ENCODE assay signal across 14 cellular contexts in the genomic region with DNA sequence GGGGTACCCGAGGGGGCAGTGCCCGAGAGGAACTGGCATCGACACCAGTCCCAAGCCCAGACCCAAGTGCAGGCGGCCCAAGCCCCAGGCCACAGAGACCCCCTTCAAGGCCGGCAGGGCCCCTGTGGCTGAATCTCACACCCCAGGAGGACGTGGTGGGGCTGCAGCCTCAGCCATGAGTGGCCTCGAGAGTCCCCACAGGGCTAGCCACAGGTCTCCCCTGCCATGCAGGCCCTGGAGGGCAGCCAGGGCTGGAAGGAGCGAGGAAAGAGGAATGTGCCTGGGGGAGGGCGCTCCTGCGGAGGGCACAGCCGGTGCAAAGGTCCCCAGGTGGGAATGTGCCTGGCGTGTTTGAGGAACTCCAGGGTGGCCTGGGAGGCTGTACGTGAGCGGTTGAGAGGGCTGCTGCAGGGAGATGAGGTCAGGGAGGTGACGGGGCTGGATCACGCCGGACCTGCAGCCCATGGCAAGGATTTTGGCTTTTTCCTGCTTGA.
DNase-seq lines count a peak whose midpoint lies in the region; ATAC-seq, FAIRE-seq and TF ChIP-seq lines count a peak whose summit lies in the region.
"Had no signal": no experiment of that assay in that cellular context is flagged by ENCODE, and none has a peak within 500 bp of the region (broad histone marks: within the 10 kb centered on the region; RNA-seq: fewer than 3 reads in every experiment).

No MANE protein-coding gene starts in this region.

- H3K27me3 Mint-ChIP-seq in CD14-positive monocyte (ENCODE audit: low read depth in 3 of 3) (peaks cover 0 to 3% (median 1%) of the 10 kb centered on the region in 3 donors), HFFc6 (ENCODE audit: insufficient read depth) (peaks cover 6% of the 10 kb centered on the region)
- no peaks in the 10 kb centered on the region for H3K27me3 Mint-ChIP-seq in CD4-positive, alpha-beta memory T cell

- no peak for TF ChIP-seq EP300 in K562 (IDR thresholded peaks at IDR 0.05; ENCODE audit: low read length)

- 88% methylated on average over 8 of the region's 17 CpGs for WGBS in K562 (ENCODE audit: insufficient coverage, low coverage, missing lambda C conversion rate)

- peaks cover 63% of the 10 kb centered on the region; the same call in 2 of the 3 replicates for H3K36me3 ChIP-seq in K562 (ENCODE audit: control insufficient read depth, insufficient read depth, low read length)
- H3K36me3 ChIP-seq in muscle layer of colon (ENCODE audit: insufficient read depth, low read length), result peaks cover 49% of the 10 kb centered on the region
- no peaks in the 10 kb centered on the region for H3K36me3 ChIP-seq in CD4-positive, alpha-beta memory T cell (ENCODE audit: insufficient read depth, low read length)
- peaks cover 71% of the 10 kb centered on the region for H3K36me3 ChIP-seq in brain microvascular endothelial cell (replicated peaks)

- FAIRE-seq in K562 (lab: Jason Lieb, UNC), result no peak

- no TSS peak for BruUV-seq in K562 (replicated peaks; lab: Mats Ljungman, UMichigan)

- H3K36me3 Mint-ChIP-seq in CD14-positive monocyte (peaks cover 69 to 93% of the 10 kb centered on the region in 2 donors), HFFc6 (ENCODE audit: low read depth) (peaks cover 33% of the 10 kb centered on the region)
- H3K36me3 Mint-ChIP-seq in CD4-positive, alpha-beta memory T cell, result peaks cover 42 to 49% of the 10 kb centered on the region in 2 donors

- H4K20me1 ChIP-seq in K562 (replicated peaks; ENCODE audit: control insufficient read depth, insufficient read depth, low read length), result 0 out of 2 replicates have a peak, but pooled peaks cover 6% of the 10 kb centered on the region

- peak overlapping the region in 1 of 2 experiments; percentile 37; a peak in 1 of 4 replicates for H3K9ac ChIP-seq in K562 (ENCODE audit: insufficient read depth in 1 of 2, low read depth in 2 of 2, low read length in 2 of 2)
- no peak overlapping the region for H3K9ac ChIP-seq in muscle layer of colon (ENCODE audit: low read length)

- no peak for TF ChIP-seq RAD21 in K562 (CRISPR knock-in tag; conservative IDR thresholded peaks at IDR 0.05 in 1 of 2, IDR thresholded peaks at IDR 0.05 in 1 of 2)

- in situ Hi-C loops in K562 (cut with MboI), result no loop called here
- in situ Hi-C loops in brain microvascular endothelial cell (cut with HindIII; ENCODE audit: low pct_ligation_motif_present, low sequenced_read_pairs), result no loop called here

- H3K4me1 Mint-ChIP-seq in CD14-positive monocyte, result peaks cover 19% of the 10 kb centered on the region
- H3K4me1 Mint-ChIP-seq in HFFc6 (ENCODE audit: low read depth), result peaks cover 31% of the 10 kb centered on the region
- H3K4me1 Mint-ChIP-seq in CD4-positive, alpha-beta memory T cell, result peaks cover 15 to 53% (median 30%) of the 10 kb centered on the region in 4 donors

- H3K9me1 ChIP-seq in K562 (ENCODE audit: control insufficient read depth, insufficient read depth, low read length), result peaks cover 3% of the 10 kb centered on the region

- H3K27me3 ChIP-seq in K562 (ENCODE audit: control insufficient read depth in 2 of 2, insufficient read depth in 2 of 2, low read length in 2 of 2) (no peaks in the 10 kb centered on the region), muscle layer of colon (ENCODE audit: control insufficient read depth in 1 of 2, insufficient read depth in 2 of 2, low read length in 2 of 2) (no peaks in the 10 kb centered on the region), brain microvascular endothelial cell (replicated peaks) (no peaks in the 10 kb centered on the region)
- no peaks in the 10 kb centered on the region for H3K27me3 ChIP-seq in CD4-positive, alpha-beta memory T cell (ENCODE audit: insufficient read depth, low read length)
- H3K27me3 ChIP-seq: MG63 had no signal

- H3K4me3 Mint-ChIP-seq in CD14-positive monocyte, result no peak overlapping the region
- no peak overlapping the region for H3K4me3 Mint-ChIP-seq in HFFc6
- H3K4me3 Mint-ChIP-seq in CD4-positive, alpha-beta memory T cell, result no peak overlapping the region

- POLR2A ChIA-PET in K562 (lab: Yijun Ruan, JAX), result interaction anchor here (0.6 kb wide), 1 partner anchor 9 kb away, joined by 4 read pairs; no protein-coding TSS in a partner anchor
- POLR2A ChIA-PET in CD4-positive, alpha-beta memory T cell (lab: Charles Lee; ENCODE audit: partially characterized antibody), result no interaction called here

- DNase-seq in CD14-positive monocyte (ENCODE audit: low spot score) (no peak), HFFc6 (no peak), K562 (ENCODE audit: extremely low read depth in 1 of 4, low spot score in 3 of 4) (no peak), HPDE6-E6E7 (ENCODE audit: extremely low spot score) (no peak), brain microvascular endothelial cell (no peak)
- no peak for DNase-seq in CD4-positive, alpha-beta memory T cell
- DNase-seq: activated CD4-positive, alpha-beta T cell treated with anti-CD3 and anti-CD28 coated beads, Interleukin-2, amount 50 U/mL, for 48 hours; activated gamma-delta T cell treated with Interleukin-2 at 50 U/mL for 16 hours; midbrain; stimulated activated CD4-positive, alpha-beta T cell treated with anti-CD3 and anti-CD28 coated beads, Interleukin-4, amount 100 ng/mL, for 24 hours had no signal

- H3K27ac ChIP-seq in K562 (ENCODE audit: extremely low read depth, low read depth, low read length) (no peak overlapping the region), muscle layer of colon (ENCODE audit: low read depth, low read length) (peak overlapping the region; percentile 40), brain microvascular endothelial cell (no peak overlapping the region)
- H3K27ac ChIP-seq in CD4-positive, alpha-beta memory T cell (ENCODE audit: low read depth, low read length), result no peak overlapping the region

- H3K9me3 Mint-ChIP-seq in CD14-positive monocyte, result peaks cover 4 to 12% (median 8%) of the 10 kb centered on the region in 7 donors
- no peaks in the 10 kb centered on the region for H3K9me3 Mint-ChIP-seq in HFFc6
- no peaks in the 10 kb centered on the region for H3K9me3 Mint-ChIP-seq in CD4-positive, alpha-beta memory T cell

- ATAC-seq in K562, result no peak
- no peak for ATAC-seq in GM21576 (IDR thresholded peaks at IDR 0.05; ENCODE audit: unreplicated experiment)

- intact Hi-C loops in CD14-positive monocyte (cut with micrococcal nuclease), result loop anchor here in 1 of 2 donors (5.0 kb wide), 1 partner anchor 39 kb away; no protein-coding TSS in a partner anchor
- intact Hi-C loops in K562 (cut with micrococcal nuclease), result no loop called here
- intact Hi-C loops in CD4-positive, alpha-beta memory T cell (cut with micrococcal nuclease), result no loop called here

- H3K9me3 ChIP-seq in K562 (replicated peaks; ENCODE audit: control insufficient read depth, insufficient read depth, low read depth, low read length) (no peaks in the 10 kb centered on the region), muscle layer of colon (ENCODE audit: low read length) (no peaks in the 10 kb centered on the region)
- no peaks in the 10 kb centered on the region for H3K9me3 ChIP-seq in CD4-positive, alpha-beta memory T cell (ENCODE audit: control insufficient read depth in 1 of 2, low read length in 2 of 2)
- H3K9me3 ChIP-seq: MG63, psoas muscle had no signal

- H3K27ac Mint-ChIP-seq in CD14-positive monocyte (peak overlapping the region in 4 of 7 donors; percentile 8 to 72 (median 18)), HFFc6 (peak overlapping the region; percentile 37; the same call in 1 of the 2 replicates)
- H3K27ac Mint-ChIP-seq in CD4-positive, alpha-beta memory T cell, result peak overlapping the region in 2 of 7 donors; percentile 65 to 70

- TF ChIP-seq POLR2A in K562 (conservative IDR thresholded peaks at IDR 0.05), result no peak

- H2AFZ ChIP-seq in K562 (ENCODE audit: low read depth, low read length), result no peak overlapping the region

- no peak overlapping the region for H3K4me3 ChIP-seq in K562
- H3K4me3 ChIP-seq in muscle layer of colon (ENCODE audit: low read depth in 1 of 2, low read length in 2 of 2), result no peak overlapping the region
- no peak overlapping the region for H3K4me3 ChIP-seq in CD4-positive, alpha-beta memory T cell (ENCODE audit: low read length in 2 of 2)
- no peak overlapping the region for H3K4me3 ChIP-seq in brain microvascular endothelial cell (ENCODE audit: low read depth, low read length)
- H3K4me3 ChIP-seq: MG63, psoas muscle had no signal

- no peak overlapping the region for H3K4me2 ChIP-seq in K562 (ENCODE audit: insufficient read depth, low read length)

- H3K4me1 ChIP-seq in K562 (replicated peaks in 1 of 2; ENCODE audit: control insufficient read depth in 2 of 2, insufficient read depth in 2 of 2, low read length in 2 of 2), result peaks cover 0 to 63% of the 10 kb centered on the region in 2 experiments; a peak in 3 of 5 replicates
- peaks cover 23% of the 10 kb centered on the region for H3K4me1 ChIP-seq in muscle layer of colon (ENCODE audit: insufficient read depth, low read length)
- H3K4me1 ChIP-seq in CD4-positive, alpha-beta memory T cell (ENCODE audit: insufficient read depth, low read length), result peaks cover 16% of the 10 kb centered on the region

- peaks cover 8% of the 10 kb centered on the region; the same call in 1 of the 3 replicates for H3K79me2 ChIP-seq in K562 (ENCODE audit: control insufficient read depth, insufficient read depth, low read length)

- TF ChIP-seq CTCF in CD14-positive monocyte (IDR thresholded peaks at IDR 0.05), result no peak
- TF ChIP-seq CTCF in HFFc6 (IDR thresholded peaks at IDR 0.05), result no peak
- TF ChIP-seq CTCF in K562 (IDR thresholded peaks at IDR 0.05 in 2 of 3, conservative IDR thresholded peaks at IDR 0.05 in 1 of 3; ENCODE audit: insufficient read depth in 2 of 3, low read depth in 1 of 3, low read length in 3 of 3), result no peak
- no peak for TF ChIP-seq CTCF in brain microvascular endothelial cell (IDR thresholded peaks at IDR 0.05; ENCODE audit: low read depth, low read length, missing control alignments)

- CTCF ChIA-PET in K562 (lab: Yijun Ruan, JAX; ENCODE audit: low intra/inter-chr PET ratio), result no interaction called here
- CTCF ChIA-PET in CD4-positive, alpha-beta memory T cell (lab: Charles Lee; ENCODE audit: partially characterized antibody), result no interaction called here

TF ChIP-seq in K562, 482 proteins besides CTCF, POLR2A, EP300 and RAD21:
- TF ChIP-seq RBM22 (IDR thresholded peaks at IDR 0.05; ENCODE audit: low read depth, low read length, poor library complexity, severe bottlenecking) (peak; percentile 59), SMARCE1 (IDR thresholded peaks at IDR 0.05) (no peak)
- TF ChIP-seq, protein P1, sequence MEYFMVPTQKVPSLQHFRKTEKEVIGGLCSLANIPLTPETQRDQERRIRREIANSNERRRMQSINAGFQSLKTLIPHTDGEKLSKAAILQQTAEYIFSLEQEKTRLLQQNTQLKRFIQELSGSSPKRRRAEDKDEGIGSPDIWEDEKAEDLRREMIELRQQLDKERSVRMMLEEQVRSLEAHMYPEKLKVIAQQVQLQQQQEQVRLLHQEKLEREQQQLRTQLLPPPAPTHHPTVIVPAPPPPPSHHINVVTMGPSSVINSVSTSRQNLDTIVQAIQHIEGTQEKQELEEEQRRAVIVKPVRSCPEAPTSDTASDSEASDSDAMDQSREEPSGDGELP (CRISPR knock-in tag; IDR thresholded peaks at IDR 0.05; ENCODE audit: borderline replicate concordance), result no peak
